ENCODE assay signal across 19 cellular contexts in the genomic region with DNA sequence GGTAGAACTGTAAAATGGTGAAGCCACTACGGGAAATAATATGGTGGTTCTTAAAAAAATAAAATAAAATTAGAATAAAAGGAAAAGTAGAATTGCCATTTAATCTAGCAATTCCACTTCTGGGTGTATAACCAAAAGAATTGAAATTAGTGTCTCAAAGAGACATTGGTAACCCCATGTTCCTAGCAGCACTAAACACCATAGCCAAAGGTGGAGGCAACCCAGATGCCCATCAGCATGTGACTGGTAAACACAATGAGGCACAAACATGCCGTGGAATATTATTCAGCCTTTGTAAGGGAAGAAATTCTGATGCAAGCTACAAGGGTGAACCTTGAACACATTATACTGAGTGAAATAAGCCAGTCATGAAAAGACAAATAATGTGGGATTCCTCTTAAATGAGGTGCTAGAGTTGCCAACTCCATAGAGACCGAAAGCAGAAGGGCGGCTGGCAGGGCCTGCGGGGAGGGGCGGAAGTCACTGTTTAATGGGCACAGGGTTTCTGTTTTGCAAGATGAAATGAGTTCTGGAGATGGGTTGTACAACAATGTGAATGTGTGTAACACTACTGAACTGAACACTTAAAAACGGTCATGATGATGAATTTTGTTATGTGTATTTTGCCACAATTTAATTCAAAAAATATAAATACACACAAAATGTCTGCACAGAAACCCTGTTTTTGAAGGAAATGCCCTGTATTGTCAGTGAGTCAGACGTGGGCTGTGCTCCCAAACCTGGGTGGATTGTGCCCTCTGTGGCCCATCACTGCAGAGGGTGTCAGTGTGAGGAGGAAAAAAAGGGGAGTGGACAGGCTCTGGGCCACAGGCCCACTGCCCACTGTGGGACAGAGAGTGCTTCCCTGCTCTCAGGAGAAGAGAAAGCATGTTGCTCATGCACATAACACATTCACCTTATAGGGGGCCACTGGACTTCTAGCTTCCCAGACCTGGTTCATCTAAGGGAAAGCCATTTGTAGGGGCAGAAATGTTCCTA. TPM values are rescaled to one million over a fixed set of nuclear protein-coding genes. Genes with fewer than 3 reads are reported as not detected.
DNase-seq lines count a peak whose midpoint lies in the region; ATAC-seq, FAIRE-seq and TF ChIP-seq lines count a peak whose summit lies in the region.
"Had no signal": no experiment of that assay in that cellular context is flagged by ENCODE, and none has a peak within 500 bp of the region (broad histone marks: within the 10 kb centered on the region; RNA-seq: fewer than 3 reads in every experiment).

No MANE protein-coding gene starts in this region.

- no peaks in the 10 kb centered on the region for H4K20me1 ChIP-seq in GM23338 (replicated peaks; ENCODE audit: insufficient read depth)

- intact Hi-C loops in esophagus squamous epithelium (cut with DNase I) = no loop called here
- intact Hi-C loops in sigmoid colon (cut with DNase I) = no loop called here

- H3K4me2 ChIP-seq in GM23338 = no peak overlapping the region

- TF ChIP-seq POLR2A in esophagus squamous epithelium (IDR thresholded peaks at IDR 0.05) = no peak
- no peak for TF ChIP-seq POLR2A in sigmoid colon (IDR thresholded peaks at IDR 0.05)
- TF ChIP-seq POLR2A in H54 (IDR thresholded peaks at IDR 0.05; ENCODE audit: low read depth, low read length) = no peak

- DNase-seq in GM23338 (ENCODE audit: low spot score) (no peak), NOMO-1 treated with dmso at 0.1 percent for 144 hours (lab: John Stamatoyannopoulos, UW; ENCODE audit: unreplicated experiment) (peak; percentile 81), esophagus squamous epithelium (lab: John Stamatoyannopoulos, UW) (no peak), sigmoid colon (peak; percentile 66), H54 (ENCODE audit: insufficient read length, low spot score) (no peak)
- DNase-seq: activated B cell treated with CpG ODN at 0.5 μM for 24 hours; amniotic stem cell; NCI-H2081; NCI-H526 treated with DMSO at 0.1 percent for 48 hours; nephron progenitor cell; stimulated activated CD4-positive, alpha-beta T cell treated with anti-CD3 and anti-CD28 coated beads, Interleukin-4, amount 100 ng/mL, for 1 hour; stimulated activated CD8-positive, alpha-beta memory T cell treated with anti-CD3 and anti-CD28 coated beads, Interleukin-4, amount 100 ng/mL, for 48 hours; T-helper 17 cell had no signal

- TF ChIP-seq CTCF in GM23338 (conservative IDR thresholded peaks at IDR 0.05; ENCODE audit: low read depth in 2 of 2) = no peak
- TF ChIP-seq CTCF in esophagus squamous epithelium (IDR thresholded peaks at IDR 0.05) = no peak
- no peak for TF ChIP-seq CTCF in sigmoid colon (IDR thresholded peaks at IDR 0.05)

- H3K9me3 Mint-ChIP-seq in GM23338 = no peaks in the 10 kb centered on the region
- H3K9me3 Mint-ChIP-seq: activated B cell treated with CpG ODN at 0.5 μM for 24 hours; activated T-helper 2 cell treated with anti-CD3 and anti-CD28 coated beads, Interferon-gamma antibody, Interleukin-2, Interleukin-4, amounts not matched to agents 10 μg/mL and 5 μg/mL and 100 μg/mL, durations not matched to agents 14 hours and 24 hours and 36 hours; memory B cell had no signal

- ATAC-seq in GM23338 (no peak), GM21515 (IDR thresholded peaks at IDR 0.05; ENCODE audit: unreplicated experiment) (no peak), GM21737 (IDR thresholded peaks at IDR 0.05; ENCODE audit: unreplicated experiment) (no peak)
- ATAC-seq: T-helper 17 cell had no signal

- H3K27me3 ChIP-seq in GM23338 (ENCODE audit: insufficient read depth) = no peaks in the 10 kb centered on the region
- no peaks in the 10 kb centered on the region for H3K27me3 ChIP-seq in esophagus squamous epithelium
- H3K27me3 ChIP-seq in sigmoid colon = no peaks in the 10 kb centered on the region

- H3F3A ChIP-seq in GM23338 (replicated peaks; ENCODE audit: low read depth) = no peaks in the 10 kb centered on the region

- no peaks in the 10 kb centered on the region for H3K36me3 ChIP-seq in GM23338 (ENCODE audit: insufficient read depth)
- no peaks in the 10 kb centered on the region for H3K36me3 ChIP-seq in esophagus squamous epithelium
- no peaks in the 10 kb centered on the region for H3K36me3 ChIP-seq in sigmoid colon

- H3K9me2 ChIP-seq in GM23338 (ENCODE audit: insufficient read depth) = no peaks in the 10 kb centered on the region

- H3K9me3 ChIP-seq in esophagus squamous epithelium (no peaks in the 10 kb centered on the region), sigmoid colon (no peaks in the 10 kb centered on the region)

- H3K27ac ChIP-seq in GM23338 (ENCODE audit: low read depth) (no peak overlapping the region), esophagus squamous epithelium (peak overlapping the region; percentile 87 to 93 (median 90)), sigmoid colon (peak overlapping the region in 1 of 4 donors; percentile 2)

- no peak overlapping the region for H3K4me3 ChIP-seq in GM23338
- no peak overlapping the region for H3K4me3 ChIP-seq in esophagus squamous epithelium
- no peak overlapping the region for H3K4me3 ChIP-seq in sigmoid colon

- no peaks in the 10 kb centered on the region for H3K79me2 ChIP-seq in GM23338 (replicated peaks; ENCODE audit: insufficient read depth)

- H3K27me3 Mint-ChIP-seq in GM23338 (ENCODE audit: insufficient read depth, low read depth, poor library complexity) = peaks cover 2% of the 10 kb centered on the region
- H3K27me3 Mint-ChIP-seq: activated B cell treated with CpG ODN at 0.5 μM for 24 hours, memory B cell, T-helper 17 cell had no signal

- no peaks in the 10 kb centered on the region for H3K36me3 Mint-ChIP-seq in GM23338 (ENCODE audit: low read depth)
- H3K36me3 Mint-ChIP-seq: memory B cell had no signal

- H3K4me1 Mint-ChIP-seq in GM23338 = no peaks in the 10 kb centered on the region
- H3K4me1 Mint-ChIP-seq: activated B cell treated with CpG ODN at 0.5 μM for 24 hours, memory B cell had no signal

- no peak overlapping the region for H3K27ac Mint-ChIP-seq in GM23338
- H3K27ac Mint-ChIP-seq: activated B cell treated with CpG ODN at 0.5 μM for 24 hours; activated T-helper 2 cell treated with anti-CD3 and anti-CD28 coated beads, Interferon-gamma antibody, Interleukin-2, Interleukin-4, amounts not matched to agents 10 μg/mL and 5 μg/mL and 100 μg/mL, durations not matched to agents 14 hours and 24 hours and 36 hours; memory B cell; nephron progenitor cell; T-helper 17 cell had no signal

- no peaks in the 10 kb centered on the region for H3K4me1 ChIP-seq in GM23338 (ENCODE audit: insufficient read depth)
- H3K4me1 ChIP-seq in esophagus squamous epithelium = peaks cover 15 to 64% (median 44%) of the 10 kb centered on the region in 3 donors
- no peaks in the 10 kb centered on the region for H3K4me1 ChIP-seq in sigmoid colon

- H3K4me3 Mint-ChIP-seq in GM23338 = no peak overlapping the region
- H3K4me3 Mint-ChIP-seq: activated B cell treated with CpG ODN at 0.5 μM for 24 hours, memory B cell, nephron progenitor cell, T-helper 17 cell had no signal

- H2AFZ ChIP-seq in GM23338 = 0 out of 2 replicates have a peak overlapping the region, but pooled peaks have one; percentile 16

- FAIRE-seq in H54 (lab: Jason Lieb, UNC) = no peak
- FAIRE-seq: frontal cortex, RCC 7860 had no signal

- no peak for TF ChIP-seq EP300 in sigmoid colon (IDR thresholded peaks at IDR 0.05)

- WGBS in esophagus squamous epithelium, 2 donors = 77 to 80% methylated on average over 8 of the region's 8 CpGs
- WGBS in sigmoid colon, 2 donors = 86 to 88% methylated on average over 8 of the region's 8 CpGs

TF ChIP-seq in GM23338, 12 proteins besides CTCF, POLR2A, EP300 and RAD21:
- TF ChIP-seq REST (IDR thresholded peaks at IDR 0.05; ENCODE audit: unreplicated experiment) = no peak
- no peak for TF ChIP-seq ZNF331 (CRISPR knock-in tag; IDR thresholded peaks at IDR 0.05; ENCODE audit: low read depth)

RNA-seq across cellular contexts. Expression of gene CD93, which starts 49.6 kb away (rescaled TPM):
- total RNA-seq in GM23338 (2014; rRNA removed; shearing (Covaris generic)) = 0.04 TPM in 1 of 2 replicates, not detected in the other
- polyA plus RNA-seq in GM23338 (2016; fragmentation: Nextera tagmentation; extraction: Ambion mirVana) (0.03 TPM in 2 replicates), sigmoid colon (10 to 100 TPM in 2 of 3 donors, 1 to 10 TPM in 1; 1.8 to 14.5 (median 10.6) TPM)
- total RNA-seq in esophagus squamous epithelium (10 to 100 TPM in 2 of 4 donors, 1 to 10 TPM in 2; 4.5 to 22.9 (median 14.6) TPM), sigmoid colon (10 to 100 TPM; 14.2 to 27.2 (median 17.7) TPM)
- total RNA-seq: activated B cell treated with CpG ODN at 0.5 μM for 24 hours had no signal

Comparison
In these comparisons a context has a peak if more than half of its experiments do, and no peak if none do; other contexts are left out.
1. DNase-seq: peak in NOMO-1 treated with dmso at 0.1 percent for 144 hours (single experiment) and sigmoid colon (single experiment); none in GM23338 (single experiment), esophagus squamous epithelium (single experiment) and H54 (single experiment).